16 cellular contexts compared by ENCODE assay signal in genomic region chr14:74843653-74844052, GRCh38. TPM values are rescaled to one million over a fixed set of nuclear protein-coding genes. Genes with fewer than 3 reads are reported as not detected.
A peak's percentile ranks its signal among the peaks of the same experiment; 100 is the strongest.
DNase-seq lines count a peak whose midpoint lies in the region; ATAC-seq, FAIRE-seq and TF ChIP-seq lines count a peak whose summit lies in the region.
"Had no signal": no experiment of that assay in that cellular context is flagged by ENCODE, and none has a peak within 500 bp of the region (broad histone marks: within the 10 kb centered on the region; RNA-seq: fewer than 3 reads in every experiment).

No MANE protein-coding gene starts in this region.

- H3K4me3 Mint-ChIP-seq in HFFc6: no peak overlapping the region

- peaks cover 53% of the 10 kb centered on the region for H3K4me1 Mint-ChIP-seq in HFFc6 (ENCODE audit: low read depth)

- H3K4me1 ChIP-seq in ovary (ENCODE audit: insufficient read depth): no peaks in the 10 kb centered on the region

- H3K4me3 ChIP-seq in AG10803 (ENCODE audit: low read length): no peak overlapping the region
- H3K4me3 ChIP-seq in ovary: no peak overlapping the region

- H3K36me3 Mint-ChIP-seq in HFFc6 (ENCODE audit: low read depth): no peaks in the 10 kb centered on the region

- intact Hi-C loops in ovary (cut with DNase I): no loop called here

- peak; percentile 87 for DNase-seq in AG10803 (ENCODE audit: low read depth)
- peak; percentile 48 for DNase-seq in HFFc6
- DNase-seq in myocyte (ENCODE audit: low read depth): peak; percentile 25
- no peak for DNase-seq in DMS153 treated with DMSO at 0.1 percent for 48 hours (lab: John Stamatoyannopoulos, UW; ENCODE audit: unreplicated experiment)
- no peak for DNase-seq in ovary
- DNase-seq: activated naive CD4-positive, alpha-beta T cell treated with anti-CD3 and anti-CD28 coated beads, Interleukin-2, amount 50 U/mL, for 16 hours; COR-L47; foreskin keratinocyte; PC-3 had no signal

- ATAC-seq in GM18873 (IDR thresholded peaks at IDR 0.05; ENCODE audit: low FRiP score, unreplicated experiment) (no peak), GM18909 (IDR thresholded peaks at IDR 0.05; ENCODE audit: poor library complexity, unreplicated experiment) (no peak)
- ATAC-seq: foreskin keratinocyte, PC-3 had no signal

- no peaks in the 10 kb centered on the region for H3K27me3 Mint-ChIP-seq in HFFc6 (ENCODE audit: insufficient read depth)

- no peaks in the 10 kb centered on the region for H3K27me3 ChIP-seq in ovary
- H3K27me3 ChIP-seq: foreskin keratinocyte had no signal

- TF ChIP-seq EP300 in ovary (IDR thresholded peaks at IDR 0.05): no peak

- no peak overlapping the region for H3K27ac Mint-ChIP-seq in HFFc6

- H3K27ac ChIP-seq in ovary: no peak overlapping the region
- H3K27ac ChIP-seq: foreskin keratinocyte had no signal

- TF ChIP-seq CTCF in AG10803 (conservative IDR thresholded peaks at IDR 0.05; ENCODE audit: low read length): peak; percentile 63
- 0 out of 2 replicates have a peak, but pooled peaks have one; percentile 32 for TF ChIP-seq CTCF in HFFc6 (IDR thresholded peaks at IDR 0.05)
- TF ChIP-seq CTCF in ovary (IDR thresholded peaks at IDR 0.05): no peak

- H3K9me3 Mint-ChIP-seq in HFFc6: no peaks in the 10 kb centered on the region

- peak; percentile 87 for FAIRE-seq in endometrium (lab: Jason Lieb, UNC)
- FAIRE-seq: colon had no signal

- no peak for TF ChIP-seq POLR2A in ovary (IDR thresholded peaks at IDR 0.05)

- no peaks in the 10 kb centered on the region for H3K36me3 ChIP-seq in ovary

- H3K9me3 ChIP-seq in ovary: no peaks in the 10 kb centered on the region

RNA-seq across cellular contexts. Expression of gene PROX2, which starts 32.3 kb away (rescaled TPM):
- total RNA-seq in HFFc6 (2021; fragmentation: NEBNext Ultra II Directional; extraction: Animal tissue kit (Norgen Biotek cat#: 25700)): not detected
- total RNA-seq in myocyte (not detected in 2 replicates), ovary (not detected)
- polyA plus RNA-seq in myocyte (2012): 0.58 TPM
- not detected for polyA plus RNA-seq in ovary
- total RNA-seq: foreskin keratinocyte; NCI-H460; PC-3; T-helper 2 cell treated with Interferon-gamma antibody and Interleukin-4, amounts not matched to agents 100 ng/mL and 5 ng/mL, for 36 hours had no signal
- polyA plus RNA-seq: foreskin keratinocyte, neural cell had no signal

RNA-seq across cellular contexts. Expression of gene DLST, which starts 38.1 kb away (rescaled TPM):
- total RNA-seq in HFFc6 (2021; fragmentation: NEBNext Ultra II Directional; extraction: Animal tissue kit (Norgen Biotek cat#: 25700)): 100 to 1,000 TPM in 5 of 6 experiments, 10 to 100 TPM in 1; 97.5 to 118 (median 109) TPM
- 38.7 and 39.3 TPM in 2 replicates for total RNA-seq in myocyte
- polyA plus RNA-seq in myocyte (2012): 68.4 TPM
- 10 to 100 TPM; 41.0 to 71.5 (median 68.6) TPM for total RNA-seq in ovary
- polyA plus RNA-seq in ovary: 100 to 1,000 TPM in 1 of 2 donors, 10 to 100 TPM in 1; 50.6 to 100 TPM

Comparison
In these comparisons a context has a peak if more than half of its experiments do, and no peak if none do; other contexts are left out.
1. DNase-seq: peak in AG10803 (single experiment), HFFc6 (single experiment) and myocyte (single experiment); none in DMS153 treated with DMSO at 0.1 percent for 48 hours (single experiment) and ovary (0 of 5).
2. CTCF ChIP-seq: peak in AG10803 (single experiment) and HFFc6 (single experiment); none in ovary (0 of 3).